ENCODE assay signal across 11 cellular contexts in genomic region chr17:19108517-19108916, GRCh38. TPM values are rescaled to one million over a fixed set of nuclear protein-coding genes. Genes with fewer than 3 reads are reported as not detected.
A peak's percentile ranks its signal among the peaks of the same experiment; 100 is the strongest.
DNase-seq lines count a peak whose midpoint lies in the region; FAIRE-seq and TF ChIP-seq lines count a peak whose summit lies in the region.
"Not testable (repeated sequence)": the region's sequence is repeated elsewhere in the genome, so short reads cannot be mapped to it uniquely, and the experiment has no call there.
"Had no signal": no experiment of that assay in that cellular context is flagged by ENCODE, and none has a peak within 500 bp of the region (broad histone marks: within the 10 kb centered on the region; RNA-seq: fewer than 3 reads in every experiment).

No MANE protein-coding gene starts in this region.

- FAIRE-seq in astrocyte (lab: Jason Lieb, UNC) (peak; percentile 43), endothelial cell of umbilical vein (lab: Jason Lieb, UNC) (peak; percentile 81)

- not testable (repeated sequence) for H3K4me1 Mint-ChIP-seq in CD14-positive monocyte; astrocyte (ENCODE audit: low read depth, unreplicated experiment); nephron progenitor cell

- not testable (repeated sequence) for H3K27ac Mint-ChIP-seq in CD14-positive monocyte; astrocyte (ENCODE audit: unreplicated experiment); nephron progenitor cell

- H3K36me3 ChIP-seq in HEK293 (ENCODE audit: control insufficient read depth in 2 of 2, insufficient read depth in 1 of 2, low read length in 2 of 2); OCI-LY7 (ENCODE audit: insufficient read depth, low read length); astrocyte (ENCODE audit: insufficient read depth, low read length); endothelial cell of umbilical vein (ENCODE audit: control insufficient read depth in 2 of 2, extremely low read depth in 1 of 2, insufficient read depth in 2 of 2, low read length in 2 of 2): not testable (repeated sequence)

- not testable (repeated sequence) for BruUV-seq in OCI-LY7 (replicated peaks; lab: Mats Ljungman, UMichigan); endothelial cell of umbilical vein (replicated peaks; lab: Mats Ljungman, UMichigan)

- not testable (repeated sequence) for H3K27ac ChIP-seq in HEK293 (ENCODE audit: extremely low read depth, low read depth, low read length); OCI-LY7 (ENCODE audit: low read depth, low read length, poor library complexity, severe bottlenecking); astrocyte (ENCODE audit: low read depth, low read length); endothelial cell of umbilical vein (ENCODE audit: insufficient read depth, low read depth, low read length)

- CTCF ChIA-PET in HEK293 (lab: Yijun Ruan, JAX); OCI-LY7 (lab: Charles Lee; ENCODE audit: unreplicated experiment); endothelial cell of umbilical vein (lab: Charles Lee): not testable (repeated sequence)

- TF ChIP-seq POLR2A in endothelial cell of umbilical vein (IDR thresholded peaks at IDR 0.05; ENCODE audit: low read depth, low read length) = not testable (repeated sequence)

- dilution Hi-C loops in endothelial cell of umbilical vein (cut with MboI; ENCODE audit: extremely low pct_ligation_motif_present, low sequenced_read_pairs) = not testable (repeated sequence)

- H3K9me2 ChIP-seq in OCI-LY7 (ENCODE audit: insufficient read depth, low read length) = not testable (repeated sequence)

- H3K9me3 Mint-ChIP-seq in CD14-positive monocyte; astrocyte (ENCODE audit: unreplicated experiment); nephron progenitor cell: not testable (repeated sequence)

- not testable (repeated sequence) for H3K9me3 ChIP-seq in HEK293 (ENCODE audit: control insufficient read depth, insufficient read depth, low read depth, low read length); OCI-LY7 (ENCODE audit: low read length); astrocyte (ENCODE audit: insufficient read depth, low read depth, low read length); endothelial cell of umbilical vein (replicated peaks; ENCODE audit: control insufficient read depth, insufficient read depth, low read length)

- H4K20me1 ChIP-seq in OCI-LY7 (ENCODE audit: insufficient read depth, low read length); astrocyte (ENCODE audit: insufficient read depth, low read length); endothelial cell of umbilical vein (replicated peaks; ENCODE audit: control insufficient read depth, extremely low read depth, insufficient read depth, low read length): not testable (repeated sequence)

- TF ChIP-seq CTCF in CD14-positive monocyte (IDR thresholded peaks at IDR 0.05); HEK293 (tag by site-specific recombination; IDR thresholded peaks at IDR 0.05); OCI-LY7 (conservative IDR thresholded peaks at IDR 0.05; ENCODE audit: low read length); astrocyte (IDR thresholded peaks at IDR 0.05; ENCODE audit: insufficient read depth, low read depth, low read length); endothelial cell of umbilical vein (IDR thresholded peaks at IDR 0.05; ENCODE audit: extremely low read depth in 1 of 2, insufficient read depth in 1 of 2, low read depth in 1 of 2, low read length in 2 of 2); nephron progenitor cell (IDR thresholded peaks at IDR 0.05): not testable (repeated sequence)

- intact Hi-C loops in CD14-positive monocyte (cut with micrococcal nuclease); OCI-LY7 (cut with micrococcal nuclease; ENCODE audit: unreplicated experiment); endothelial cell of umbilical vein (cut with micrococcal nuclease): not testable (repeated sequence)

- H3K4me1 ChIP-seq in HEK293 (ENCODE audit: control insufficient read depth, insufficient read depth, low read length); OCI-LY7 (ENCODE audit: insufficient read depth, low read length, poor library complexity, severe bottlenecking); astrocyte (ENCODE audit: insufficient read depth, low read length); endothelial cell of umbilical vein (ENCODE audit: control insufficient read depth, extremely low read depth, insufficient read depth, low read length): not testable (repeated sequence)

- not testable (repeated sequence) for H3K4me3 Mint-ChIP-seq in CD14-positive monocyte; astrocyte (ENCODE audit: unreplicated experiment); nephron progenitor cell

- H3K79me2 ChIP-seq in OCI-LY7 (ENCODE audit: insufficient read depth, low read depth, low read length); astrocyte (ENCODE audit: insufficient read depth, low read length); endothelial cell of umbilical vein (ENCODE audit: control insufficient read depth, insufficient read depth, low read length): not testable (repeated sequence)

- not testable (repeated sequence) for H3K27me3 Mint-ChIP-seq in CD14-positive monocyte (ENCODE audit: low read depth in 3 of 3); astrocyte (ENCODE audit: low read depth, unreplicated experiment); nephron progenitor cell (ENCODE audit: low read depth, poor library complexity)

- H3K9me1 ChIP-seq in endothelial cell of umbilical vein (replicated peaks; ENCODE audit: control insufficient read depth, extremely low read depth, insufficient read depth, low read length) = not testable (repeated sequence)

- DNase-seq in CD14-positive monocyte (ENCODE audit: low spot score) (peak; percentile 18), OCI-LY7 (ENCODE audit: low spot score) (peak; percentile 44), endothelial cell of umbilical vein (ENCODE audit: low read depth, low spot score) (peak; percentile 0), kidney tubule cell (ENCODE audit: low spot score) (peak; percentile 1), nephron progenitor cell (peak; percentile 9)
- not testable (repeated sequence) for DNase-seq in astrocyte (ENCODE audit: low read depth)

- H3K27me3 ChIP-seq in astrocyte (ENCODE audit: insufficient read depth, low read length); endothelial cell of umbilical vein (ENCODE audit: control insufficient read depth in 2 of 2, insufficient read depth in 2 of 2, low read length in 2 of 2): not testable (repeated sequence)

- POLR2A ChIA-PET in HEK293 (lab: Yijun Ruan, JAX); OCI-LY7 (lab: Charles Lee); endothelial cell of umbilical vein (lab: Charles Lee): not testable (repeated sequence)

- not testable (repeated sequence) for H3K9ac ChIP-seq in astrocyte (ENCODE audit: low read length); endothelial cell of umbilical vein (replicated peaks; ENCODE audit: extremely low read depth, insufficient read depth, low read length)

- H3K4me2 ChIP-seq in OCI-LY7 (ENCODE audit: low read length); astrocyte (ENCODE audit: low read length); endothelial cell of umbilical vein (ENCODE audit: insufficient read depth, low read length): not testable (repeated sequence)

- not testable (repeated sequence) for H3K36me3 Mint-ChIP-seq in CD14-positive monocyte; astrocyte (ENCODE audit: low read depth, unreplicated experiment); nephron progenitor cell (ENCODE audit: low read depth)

- H2AFZ ChIP-seq in OCI-LY7 (ENCODE audit: low read length); astrocyte (ENCODE audit: low read depth, low read length); endothelial cell of umbilical vein (ENCODE audit: low read depth, low read length): not testable (repeated sequence)

- not testable (repeated sequence) for H3K4me3 ChIP-seq in HEK293 (ENCODE audit: low read depth, low read length); OCI-LY7 (ENCODE audit: low read depth, low read length, poor library complexity, severe bottlenecking); astrocyte (ENCODE audit: insufficient read depth, low read depth, low read length); endothelial cell of umbilical vein (replicated peaks in 1 of 3; ENCODE audit: insufficient read depth in 1 of 3, low read depth in 1 of 3, low read length in 3 of 3)

TF ChIP-seq in HEK293, 187 proteins besides CTCF, POLR2A, EP300 and RAD21:
- TF ChIP-seq ZNF341 (tag by site-specific recombination; IDR thresholded peaks at IDR 0.05; ENCODE audit: low read depth) = peak; percentile 51
TF ChIP-seq in HEK293: peak in this region for 1; not testable (repeated sequence) for 186.

RNA-seq across cellular contexts. Expression of gene GRAPL, which starts 18.9 kb away (rescaled TPM):
- under 1 TPM in 1 of 2 donors, not detected in 1; 0.56 TPM for polyA plus RNA-seq in CD14-positive monocyte
- total RNA-seq in OCI-LY7 (2014; rRNA removed; shearing (Covaris generic)) = 121 and 138 TPM in 2 replicates
- total RNA-seq in OCI-LY7 (2022) = 209 and 261 TPM in 2 replicates
- total RNA-seq in astrocyte = not detected in 2 replicates
- total RNA-seq in endothelial cell of umbilical vein = 52.5 and 55.1 TPM in 2 replicates
- polyA plus RNA-seq in endothelial cell of umbilical vein = 20.7 and 22.8 TPM in 2 replicates
- polyA plus RNA-seq in endothelial cell of umbilical vein (2011; cell fraction: cytosol; rRNA removed) = 8.0 and 9.0 TPM in 2 replicates
- 63.3 and 74.7 TPM in 2 replicates for polyA plus RNA-seq in endothelial cell of umbilical vein (2011; cell fraction: nucleus; rRNA removed)
- 14.8 and 15.1 TPM in 2 replicates for polyA plus RNA-seq in endothelial cell of umbilical vein (2012)
- 35.8 and 44.0 TPM in 2 replicates for polyA minus RNA-seq in endothelial cell of umbilical vein
- polyA minus RNA-seq in endothelial cell of umbilical vein (2011; cell fraction: cytosol; rRNA and poly(A)+ RNA removed) = not detected
- polyA minus RNA-seq in endothelial cell of umbilical vein (2011; cell fraction: nucleus; rRNA and poly(A)+ RNA removed) = 37.3 and 55.9 TPM in 2 replicates
- total RNA-seq: Calu3, LHCN-M2 had no signal
- polyA plus RNA-seq: AG04450, SK-N-SH had no signal

Comparison
In these comparisons a context has a peak if more than half of its experiments do, and no peak if none do; other contexts are left out.
1. RNA of gene GRAPL, which starts 18.9 kb away (total RNA-seq): 121 to 261 TPM in OCI-LY7 and 52.5 to 55.1 TPM in endothelial cell of umbilical vein; not detected in astrocyte; every median in the first group is over 10 times any median in the second.